In the genomic region with DNA sequence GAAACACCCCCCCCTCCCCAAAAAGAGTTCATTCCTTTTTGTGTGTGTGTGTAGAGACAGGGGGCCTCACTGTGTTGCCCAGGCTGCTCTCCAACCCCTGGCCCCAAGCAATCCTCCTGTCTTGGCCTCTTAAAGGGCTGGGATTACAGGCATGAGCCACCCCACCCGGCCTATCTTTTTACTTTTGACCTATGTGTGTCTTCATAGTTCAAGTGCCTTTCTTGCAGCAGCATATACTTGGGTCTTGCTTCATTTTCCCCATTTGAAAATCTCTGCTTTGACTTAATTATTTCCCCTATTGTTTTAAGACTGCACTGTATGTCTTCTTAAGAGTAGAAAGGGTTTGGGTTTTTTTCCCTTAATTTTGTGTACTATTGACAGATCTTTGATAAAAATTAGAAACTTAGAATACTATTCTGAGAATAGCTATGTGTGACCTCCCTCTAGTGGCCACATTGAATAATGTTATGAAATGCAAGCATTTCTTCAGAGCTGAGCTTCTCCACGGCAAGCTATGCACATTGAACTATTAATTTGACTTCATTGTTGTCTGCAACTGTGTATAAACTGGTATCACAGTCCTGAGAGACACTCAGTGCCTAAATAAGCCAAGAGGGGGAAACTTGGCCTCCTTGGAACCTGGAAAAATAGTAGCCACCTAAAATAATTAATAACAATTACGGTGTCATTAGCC, we compare ENCODE assay signal across 8 cellular contexts. TPM values are rescaled to one million over a fixed set of nuclear protein-coding genes. Genes with fewer than 3 reads are reported as not detected.
A peak's percentile ranks its signal among the peaks of the same experiment; 100 is the strongest.
DNase-seq lines count a peak whose midpoint lies in the region; ATAC-seq, FAIRE-seq and TF ChIP-seq lines count a peak whose summit lies in the region.

No MANE protein-coding gene starts in this region.

- no peak for TF ChIP-seq POLR2A in GM12892 (IDR thresholded peaks at IDR 0.05; ENCODE audit: low read depth, low read length)

- no peak overlapping the region for H2BK120ac ChIP-seq in neuronal stem cell (ENCODE audit: low read depth, low read length)

- peak; percentile 57 for TF ChIP-seq CTCF in AG09309 (IDR thresholded peaks at IDR 0.05; ENCODE audit: control insufficient read depth, insufficient read depth, low read depth, low read length, missing control alignments)
- peak; percentile 69 for TF ChIP-seq CTCF in lung (IDR thresholded peaks at IDR 0.05; ENCODE audit: control extremely low read depth, extremely low read depth)

- H3K9ac ChIP-seq in neuronal stem cell (ENCODE audit: low read depth, low read length, poor library complexity) = no peak overlapping the region

- H4K8ac ChIP-seq in neuronal stem cell (ENCODE audit: low read depth, low read length) = no peak overlapping the region

- no peak overlapping the region for H2BK5ac ChIP-seq in neuronal stem cell (ENCODE audit: low read length)

- no peak overlapping the region for H3K4ac ChIP-seq in neuronal stem cell (ENCODE audit: low read length)

- H3K9me3 ChIP-seq in lung (ENCODE audit: control insufficient read depth in 2 of 2, insufficient read depth in 1 of 2, low read length in 1 of 2) (no peaks in the 10 kb centered on the region), neuronal stem cell (replicated peaks in 1 of 2; ENCODE audit: control insufficient read depth in 2 of 2, insufficient read depth in 1 of 2, low read depth in 1 of 2, low read length in 2 of 2) (no peaks in the 10 kb centered on the region)

- no peaks in the 10 kb centered on the region for H3K79me1 ChIP-seq in neuronal stem cell (ENCODE audit: low read depth, low read length)

- H3K14ac ChIP-seq in neuronal stem cell (ENCODE audit: low read length) = no peak overlapping the region

- no peak overlapping the region for H2BK12ac ChIP-seq in neuronal stem cell (ENCODE audit: low read length)

- H3K23ac ChIP-seq in neuronal stem cell (ENCODE audit: low read depth, low read length, poor library complexity) = no peak overlapping the region

- H2AK5ac ChIP-seq in neuronal stem cell (ENCODE audit: low read depth, low read length) = no peak overlapping the region

- H3K4me3 ChIP-seq in AG09309 (ENCODE audit: control insufficient read depth, low read depth, low read length) (no peak overlapping the region), lung (no peak overlapping the region), neuronal stem cell (ENCODE audit: low read length in 2 of 2) (no peak overlapping the region)

- H3K4me2 ChIP-seq in neuronal stem cell (ENCODE audit: insufficient read depth, low read length, poor library complexity, severe bottlenecking) = no peak overlapping the region

- DNase-seq in AG09309 (ENCODE audit: low read depth) = peak; percentile 10
- peak; percentile 36 for DNase-seq in GM12892 (ENCODE audit: insufficient read length)
- DNase-seq in OCI-M1 (lab: John Stamatoyannopoulos, UW) = peak; percentile 83
- DNase-seq in dedifferentiated amniotic fluid mesenchymal stem cell (ENCODE audit: extremely low spot score) = peak; percentile 59
- no peak for DNase-seq in lung (ENCODE audit: low spot score)
- DNase-seq in neuronal stem cell (ENCODE audit: low spot score) = no peak

- no peak overlapping the region for H4K91ac ChIP-seq in neuronal stem cell (ENCODE audit: low read depth, low read length, poor library complexity)

- no peaks in the 10 kb centered on the region for H3K27me3 ChIP-seq in lung (ENCODE audit: control insufficient read depth, insufficient read depth)
- H3K27me3 ChIP-seq in neuronal stem cell (ENCODE audit: control insufficient read depth in 3 of 3, insufficient read depth in 3 of 3, low read depth in 1 of 3, low read length in 3 of 3) = peaks cover 0 to 17% (median 0%) of the 10 kb centered on the region in 3 experiments

- FAIRE-seq in GM12892 (lab: Jason Lieb, UNC) = peak; percentile 24

- no peak overlapping the region for H2AFZ ChIP-seq in neuronal stem cell (ENCODE audit: low read length)

- ATAC-seq in HG03354 (IDR thresholded peaks at IDR 0.05; ENCODE audit: poor library complexity, severe bottlenecking, unreplicated experiment) (peak; percentile 80), lung (ENCODE audit: insufficient read depth, low FRiP score) (no peak), HG03039 (IDR thresholded peaks at IDR 0.05; ENCODE audit: unreplicated experiment) (no peak)

- H2BK15ac ChIP-seq in neuronal stem cell (ENCODE audit: low read length) = no peak overlapping the region

- no peaks in the 10 kb centered on the region for H3K36me3 ChIP-seq in lung (ENCODE audit: control insufficient read depth in 2 of 2, insufficient read depth in 2 of 2, low read length in 2 of 2)
- H3K36me3 ChIP-seq in neuronal stem cell (replicated peaks in 1 of 2; ENCODE audit: control insufficient read depth in 2 of 2, insufficient read depth in 2 of 2, low read length in 2 of 2) = no peaks in the 10 kb centered on the region

- no peak overlapping the region for H3K18ac ChIP-seq in neuronal stem cell (ENCODE audit: low read length)

- H3K27ac ChIP-seq in lung (ENCODE audit: low read depth in 1 of 2, low read length in 1 of 2) (no peak overlapping the region), neuronal stem cell (replicated peaks; ENCODE audit: low read length) (no peak overlapping the region)

- H3K4me1 ChIP-seq in lung (ENCODE audit: control insufficient read depth in 2 of 2, insufficient read depth in 2 of 2, low read length in 2 of 2) (peaks cover 0 to 7% of the 10 kb centered on the region in 2 donors), neuronal stem cell (ENCODE audit: control insufficient read depth in 2 of 2, insufficient read depth in 1 of 2, low read depth in 1 of 2, low read length in 2 of 2) (no peaks in the 10 kb centered on the region)

- 35 to 47% methylated on average over 3 of the region's 3 CpGs for WGBS in lung, 2 donors
- WGBS in neuronal stem cell (ENCODE audit: extremely low coverage in 2 of 2, insufficient read length in 2 of 2, insufficient replicate concordance in 1 of 2), 2 donors = no CpG with 5 or more reads among the region's 3 CpGs

RNA-seq across cellular contexts. Expression of gene SLC25A4, which starts 8.7 kb away (rescaled TPM):
- polyA plus RNA-seq in GM12892 (2012; ENCODE audit: missing spikeins) = 32.2 TPM
- 10 to 100 TPM; 18.3 to 52.2 TPM for total RNA-seq in lung
- 10 to 100 TPM; 29.8 to 31.7 TPM for polyA plus RNA-seq in lung
- 13.8 TPM for polyA plus RNA-seq in neuronal stem cell (2013, experiment 1 of 2)
- polyA plus RNA-seq in neuronal stem cell (2013, experiment 2 of 2) = 14.1 TPM

Comparison
In these comparisons a context has a peak if more than half of its experiments do, and no peak if none do; other contexts are left out.
1. DNase-seq: peak in AG09309 (single experiment), GM12892 (single experiment), OCI-M1 (single experiment) and dedifferentiated amniotic fluid mesenchymal stem cell (single experiment); none in lung (single experiment) and neuronal stem cell (single experiment).